ENCODE assay signal across 10 cellular contexts in the genomic region with DNA sequence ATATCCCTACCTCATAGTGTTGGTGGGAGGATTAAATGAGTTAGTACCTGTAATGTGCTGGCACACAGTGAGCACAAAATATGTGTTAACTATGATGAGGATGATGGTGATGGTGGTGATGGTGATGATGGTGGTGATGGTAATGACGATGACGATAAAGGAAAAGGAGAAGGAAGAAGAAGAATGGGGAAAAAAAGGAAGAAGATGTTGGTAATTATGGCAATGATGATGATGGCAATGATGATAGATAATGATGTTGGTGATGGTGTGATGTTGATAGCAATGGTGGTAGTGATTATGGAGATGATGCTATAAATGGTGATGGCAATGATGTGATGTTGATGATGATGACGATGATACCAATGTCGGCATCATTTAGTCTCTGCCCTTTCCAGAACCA.
"Had no signal": no experiment of that assay in that cellular context is flagged by ENCODE, and none has a peak within 500 bp of the region (broad histone marks: within the 10 kb centered on the region; RNA-seq: fewer than 3 reads in every experiment).

No MANE protein-coding gene starts in this region.

- H3K4me3 Mint-ChIP-seq: GM23338, HFFc6 had no signal

- ATAC-seq: GM23338, HCT116 had no signal

- DNase-seq: GM23248, GOT3, H7, HCEC 1CT, HFFc6 had no signal

- H3K36me3 ChIP-seq: HAP-1 had no signal

- H3K9me3 Mint-ChIP-seq: GM23338, HFFc6 had no signal

- H3K4me3 ChIP-seq: GM23248, GM23338, HAP-1 had no signal

- H3K27ac ChIP-seq: GM23248 had no signal

- FAIRE-seq: H1, H54 had no signal

- H3K9ac ChIP-seq: GM23248 had no signal

- H2AFZ ChIP-seq: GM23248, GM23338 had no signal

- H3K4me2 ChIP-seq: GM23338 had no signal

- H3K9me3 ChIP-seq: HAP-1 had no signal

- H3K4me1 ChIP-seq: HAP-1 had no signal

- H3K27ac Mint-ChIP-seq: GM23338, HFFc6 had no signal
